1 cellular context compared by ENCODE assay signal in the genomic region with DNA sequence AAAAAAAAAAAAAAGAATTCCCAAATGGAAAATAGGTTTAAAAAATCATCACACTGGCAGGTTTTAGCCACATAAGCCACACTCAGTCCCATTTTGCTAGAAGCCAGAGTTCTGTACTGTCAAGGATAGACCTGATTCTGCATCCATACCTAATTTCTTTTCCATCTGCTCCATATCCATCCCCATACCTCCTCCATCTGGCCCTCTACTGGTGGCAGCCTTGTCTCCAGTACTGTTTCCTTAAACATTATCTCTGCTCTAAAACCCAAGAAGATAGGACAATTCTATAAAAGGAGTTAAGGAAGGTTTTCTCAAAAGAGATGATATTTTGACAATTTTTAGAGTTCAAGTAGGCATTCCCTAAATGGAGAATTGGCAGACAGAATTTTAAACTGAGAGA.
TF ChIP-seq lines count a peak whose summit lies in the region.

No MANE protein-coding gene starts in this region.

TF ChIP-seq in Ishikawa, 13 proteins besides CTCF, POLR2A, EP300 and RAD21 (continued from another document):
- TF ChIP-seq, protein P1, sequence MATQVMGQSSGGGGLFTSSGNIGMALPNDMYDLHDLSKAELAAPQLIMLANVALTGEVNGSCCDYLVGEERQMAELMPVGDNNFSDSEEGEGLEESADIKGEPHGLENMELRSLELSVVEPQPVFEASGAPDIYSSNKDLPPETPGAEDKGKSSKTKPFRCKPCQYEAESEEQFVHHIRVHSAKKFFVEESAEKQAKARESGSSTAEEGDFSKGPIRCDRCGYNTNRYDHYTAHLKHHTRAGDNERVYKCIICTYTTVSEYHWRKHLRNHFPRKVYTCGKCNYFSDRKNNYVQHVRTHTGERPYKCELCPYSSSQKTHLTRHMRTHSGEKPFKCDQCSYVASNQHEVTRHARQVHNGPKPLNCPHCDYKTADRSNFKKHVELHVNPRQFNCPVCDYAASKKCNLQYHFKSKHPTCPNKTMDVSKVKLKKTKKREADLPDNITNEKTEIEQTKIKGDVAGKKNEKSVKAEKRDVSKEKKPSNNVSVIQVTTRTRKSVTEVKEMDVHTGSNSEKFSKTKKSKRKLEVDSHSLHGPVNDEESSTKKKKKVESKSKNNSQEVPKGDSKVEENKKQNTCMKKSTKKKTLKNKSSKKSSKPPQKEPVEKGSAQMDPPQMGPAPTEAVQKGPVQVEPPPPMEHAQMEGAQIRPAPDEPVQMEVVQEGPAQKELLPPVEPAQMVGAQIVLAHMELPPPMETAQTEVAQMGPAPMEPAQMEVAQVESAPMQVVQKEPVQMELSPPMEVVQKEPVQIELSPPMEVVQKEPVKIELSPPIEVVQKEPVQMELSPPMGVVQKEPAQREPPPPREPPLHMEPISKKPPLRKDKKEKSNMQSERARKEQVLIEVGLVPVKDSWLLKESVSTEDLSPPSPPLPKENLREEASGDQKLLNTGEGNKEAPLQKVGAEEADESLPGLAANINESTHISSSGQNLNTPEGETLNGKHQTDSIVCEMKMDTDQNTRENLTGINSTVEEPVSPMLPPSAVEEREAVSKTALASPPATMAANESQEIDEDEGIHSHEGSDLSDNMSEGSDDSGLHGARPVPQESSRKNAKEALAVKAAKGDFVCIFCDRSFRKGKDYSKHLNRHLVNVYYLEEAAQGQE (IDR thresholded peaks at IDR 0.05; ENCODE audit: low read depth) = no peak
